In genomic region chr1:114716304-114717158, GRCh38 we compare ENCODE assay signal across 8 cellular contexts. TPM values are rescaled to one million over a fixed set of nuclear protein-coding genes. Genes with fewer than 3 reads are reported as not detected.
DNase-seq lines count a peak whose midpoint lies in the region; ATAC-seq, FAIRE-seq and TF ChIP-seq lines count a peak whose summit lies in the region.

Gene NRAS (minus strand): TSS chr1:114716771. CDS start chr1:114716160, 611 bp downstream.

- H3K4me3 ChIP-seq in HepG2 (replicated peaks in 1 of 3; ENCODE audit: insufficient read depth in 1 of 3, low read depth in 2 of 3, low read length in 3 of 3) = peak within 1 kb of the TSS; percentile 86 to 100 (median 94)

- H3K9me3 ChIP-seq in HepG2 (ENCODE audit: low read length) = no peaks in the 10 kb centered on the region

- in situ Hi-C loops in HepG2 (cut with HindIII; ENCODE audit: extremely low pct_ligation_motif_present, low pct_unique_long_range_greater_than_20kb) = loop anchor here (5.0 kb wide), 1 partner anchor 36 kb away; no protein-coding TSS in a partner anchor

- CTCF ChIA-PET in HepG2 (lab: Yijun Ruan, JAX; ENCODE audit: low intra/inter-chr PET ratio, low total read pairs) = interaction anchor here (1.1 kb wide), 1 partner anchor 370 kb away, joined by 4 read pairs; no protein-coding TSS in a partner anchor

- peak; percentile 63 for FAIRE-seq in HepG2 (lab: Jason Lieb, UNC)

- peak; percentile 21; the same call in 1 of the 2 replicates for TF ChIP-seq RAD21 in HepG2 (CRISPR knock-in tag; IDR thresholded peaks at IDR 0.05)

- TF ChIP-seq EP300 in HepG2 (IDR thresholded peaks at IDR 0.05; ENCODE audit: low read depth in 2 of 2, low read length in 2 of 2) (peak in 1 of 2 experiments; percentile 54; a peak in 1 of 4 replicates), HepG2 (CRISPR knock-in tag; IDR thresholded peaks at IDR 0.05; ENCODE audit: borderline replicate concordance) (peak; percentile 10; the same call in 1 of the 2 replicates)

- BruUV-seq in HepG2 (replicated peaks; lab: Mats Ljungman, UMichigan) = no TSS peak

- peak within 1 kb of the TSS; percentile 85 for H3K27ac ChIP-seq in HepG2 (ENCODE audit: extremely low read length, insufficient read depth, low read length)

- 4% methylated on average over 20 of the region's 38 CpGs for WGBS in HepG2 (ENCODE audit: low lambda C conversion rate)

- peak; percentile 98 for DNase-seq in CD1c-positive myeloid dendritic cell (ENCODE audit: extremely low spot score)
- peak; percentile 92 for DNase-seq in NCI-H748 (lab: John Stamatoyannopoulos, UW; ENCODE audit: unreplicated experiment)
- DNase-seq in activated CD4-positive, alpha-beta T cell treated with anti-CD3 and anti-CD28 coated beads, Interleukin-2, amount 50 U/mL, for 4 hours = peak; percentile 94 to 95
- DNase-seq in dermis microvascular lymphatic vessel endothelial cell (ENCODE audit: low read depth in 2 of 2) = peak; percentile 82 to 95
- peak; percentile 81 for DNase-seq in HepG2 (ENCODE audit: low spot score)
- peak; percentile 93 to 94 for DNase-seq in stimulated activated CD4-positive, alpha-beta T cell treated with anti-CD3 and anti-CD28 coated beads, Interleukin-2, amount 100 ng/mL, for 48 hours

- peak within 1 kb of the TSS; percentile 97 for H3K9ac ChIP-seq in HepG2 (ENCODE audit: insufficient read depth, low read depth, low read length)

- peak within 1 kb of the TSS; percentile 76 for H3K4me2 ChIP-seq in HepG2 (ENCODE audit: low read depth, low read length)

- H2AFZ ChIP-seq in HepG2 (ENCODE audit: low read length) = peak within 1 kb of the TSS; percentile 35

- H4K20me1 ChIP-seq in HepG2 (ENCODE audit: insufficient read depth, low read length) = no peaks in the 10 kb centered on the region

- POLR2A ChIA-PET in HepG2 (lab: Yijun Ruan, JAX) = interaction anchor here (0.9 to 2.8 kb wide), 4 partner anchors 10 to 206 kb away, joined by 3 to 11 read pairs (median 6); partner anchors contain the start of genes DENND2C, SIKE1 and TRIM33

- ATAC-seq in GM19395 (IDR thresholded peaks at IDR 0.05; ENCODE audit: unreplicated experiment) (peak; percentile 95), HG03558 (IDR thresholded peaks at IDR 0.05; ENCODE audit: extremely low read depth, unreplicated experiment) (peak; percentile 81), HepG2 (peak; percentile 93)

- peaks cover 16 to 66% of the 10 kb centered on the region in 2 experiments for H3K36me3 ChIP-seq in HepG2 (replicated peaks in 1 of 2; ENCODE audit: control insufficient read depth in 1 of 2, insufficient read depth in 2 of 2, low read length in 2 of 2)

- peak; percentile 69 to 71 for TF ChIP-seq POLR2A in HepG2 (IDR thresholded peaks at IDR 0.05; ENCODE audit: insufficient read depth in 1 of 2, low read depth in 2 of 2, low read length in 2 of 2)

- no peak for TF ChIP-seq CTCF in HepG2 (CRISPR knock-in tag; IDR thresholded peaks at IDR 0.05)

- H3K79me2 ChIP-seq in HepG2 (ENCODE audit: insufficient read depth, low read length) = peaks cover 29% of the 10 kb centered on the region

- intact Hi-C loops in HepG2 (cut with micrococcal nuclease; ENCODE audit: unreplicated experiment) = loop anchor here (5.0 kb wide), 1 partner anchor 41 kb away; the partner anchor contains the start of gene CSDE1

- H3K27me3 ChIP-seq in HepG2 (ENCODE audit: control insufficient read depth in 1 of 2, insufficient read depth in 2 of 2, low read length in 2 of 2) = no peaks in the 10 kb centered on the region; a peak in 1 of 5 replicates

- H3K4me1 ChIP-seq in HepG2 (ENCODE audit: insufficient read depth, low read length) = peaks cover 29% of the 10 kb centered on the region

TF ChIP-seq in HepG2, 621 proteins besides CTCF, POLR2A, EP300 and RAD21 (continues in another document):
- TF ChIP-seq BCL6 (CRISPR knock-in tag; IDR thresholded peaks at IDR 0.05) (no peak), KLF11 (CRISPR knock-in tag; IDR thresholded peaks at IDR 0.05) (no peak), PHB2 (IDR thresholded peaks at IDR 0.05; ENCODE audit: partially characterized antibody) (no peak), TIGD3 (CRISPR knock-in tag; IDR thresholded peaks at IDR 0.05; ENCODE audit: borderline replicate concordance) (no peak), POGK (CRISPR knock-in tag; conservative IDR thresholded peaks at IDR 0.05) (peak; percentile 57; the same call in 1 of the 2 replicates), HNRNPL (IDR thresholded peaks at IDR 0.05; ENCODE audit: low read depth, low read length) (no peak), BRCA1 (CRISPR knock-in tag; IDR thresholded peaks at IDR 0.05) (no peak; the same call in 1 of the 2 replicates), GABPB1 (CRISPR knock-in tag; IDR thresholded peaks at IDR 0.05) (peak; percentile 98), ZNF776 (CRISPR knock-in tag; IDR thresholded peaks at IDR 0.05) (peak; percentile 33; the same call in 1 of the 2 replicates), SNAPC2 (CRISPR knock-in tag; IDR thresholded peaks at IDR 0.05) (no peak), ZNF546 (CRISPR knock-in tag; conservative IDR thresholded peaks at IDR 0.05) (no peak), TFDP2 (CRISPR knock-in tag; IDR thresholded peaks at IDR 0.05) (peak; percentile 67), SALL1 (CRISPR knock-in tag; IDR thresholded peaks at IDR 0.05) (peak; percentile 76; the same call in 1 of the 2 replicates), SUZ12 (IDR thresholded peaks at IDR 0.05; ENCODE audit: low read depth, low read length) (no peak), FIP1L1 (IDR thresholded peaks at IDR 0.05; ENCODE audit: borderline replicate concordance, insufficient read depth, low read depth, low read length) (no peak)

RNA-seq across cellular contexts. Expression of gene NRAS, which starts in this region (rescaled TPM):
- total RNA-seq in dermis microvascular lymphatic vessel endothelial cell = 74.5 and 76.3 TPM in 2 replicates
- total RNA-seq in HepG2 (2016; rRNA removed; fragmentation: Illumina TruSeq; extraction: Trizol) = 58.8 and 96.2 TPM in 2 replicates
- total RNA-seq in HepG2 (2016; cell fraction: cytosol; rRNA removed; fragmentation: Illumina TruSeq; extraction: Trizol; ENCODE audit: low read depth) = 8.6 and 9.7 TPM in 2 replicates
- total RNA-seq in HepG2 (2016; cell fraction: insoluble cytoplasmic fraction; rRNA removed; fragmentation: Illumina TruSeq; extraction: Trizol) = 58.1 and 100 TPM in 2 replicates
- 44.9 and 45.2 TPM in 2 replicates for total RNA-seq in HepG2 (2016; cell fraction: membrane; rRNA removed; fragmentation: Illumina TruSeq; extraction: Trizol)
- 26.3 and 29.5 TPM in 2 replicates for total RNA-seq in HepG2 (2016; cell fraction: nucleus; rRNA removed; fragmentation: Illumina TruSeq; extraction: Trizol)
- polyA plus RNA-seq in HepG2 (2011; rRNA removed) = 26.9 and 38.6 TPM in 2 replicates
- 16.4 and 26.5 TPM in 2 replicates for polyA plus RNA-seq in HepG2 (2011; cell fraction: cytosol; rRNA removed)
- polyA plus RNA-seq in HepG2 (2011; cell fraction: nucleus; rRNA removed) = 5.8 and 7.9 TPM in 2 replicates
- polyA plus RNA-seq in HepG2 (2012) = 27.6 and 33.3 TPM in 2 replicates
- polyA plus RNA-seq in HepG2 (2016; cell fraction: cytosol; fragmentation: Illumina TruSeq; extraction: Trizol; ENCODE audit: low read depth) = 7.5 and 9.2 TPM in 2 replicates
- 91.0 and 103 TPM in 2 replicates for polyA plus RNA-seq in HepG2 (2016; cell fraction: insoluble cytoplasmic fraction; fragmentation: Illumina TruSeq; extraction: Trizol; ENCODE audit: low read depth)
- 30.3 and 31.9 TPM in 2 replicates for polyA plus RNA-seq in HepG2 (2016; cell fraction: membrane; fragmentation: Illumina TruSeq; extraction: Trizol; ENCODE audit: low read depth)
- 33.7 and 34.2 TPM in 2 replicates for polyA plus RNA-seq in HepG2 (2016; cell fraction: nucleus; fragmentation: Illumina TruSeq; extraction: Trizol; ENCODE audit: insufficient read depth, low read depth)
- 19.6 and 37.8 TPM in 2 replicates for polyA minus RNA-seq in HepG2 (2011; rRNA and poly(A)+ RNA removed; ENCODE audit: low replicate concordance)
- polyA minus RNA-seq in HepG2 (2011; cell fraction: cytosol; rRNA and poly(A)+ RNA removed) = 37.4 and 37.5 TPM in 2 replicates
- 24.2 and 29.1 TPM in 2 replicates for polyA minus RNA-seq in HepG2 (2011; cell fraction: nucleus; rRNA and poly(A)+ RNA removed)

Comparison
In these comparisons a context has a peak if more than half of its experiments do, and no peak if none do; other contexts are left out.
1. Peak in every context shown above with its lines: DNase-seq, ATAC-seq, H3K4me3 ChIP-seq and H3K27ac ChIP-seq.